In the genomic region with DNA sequence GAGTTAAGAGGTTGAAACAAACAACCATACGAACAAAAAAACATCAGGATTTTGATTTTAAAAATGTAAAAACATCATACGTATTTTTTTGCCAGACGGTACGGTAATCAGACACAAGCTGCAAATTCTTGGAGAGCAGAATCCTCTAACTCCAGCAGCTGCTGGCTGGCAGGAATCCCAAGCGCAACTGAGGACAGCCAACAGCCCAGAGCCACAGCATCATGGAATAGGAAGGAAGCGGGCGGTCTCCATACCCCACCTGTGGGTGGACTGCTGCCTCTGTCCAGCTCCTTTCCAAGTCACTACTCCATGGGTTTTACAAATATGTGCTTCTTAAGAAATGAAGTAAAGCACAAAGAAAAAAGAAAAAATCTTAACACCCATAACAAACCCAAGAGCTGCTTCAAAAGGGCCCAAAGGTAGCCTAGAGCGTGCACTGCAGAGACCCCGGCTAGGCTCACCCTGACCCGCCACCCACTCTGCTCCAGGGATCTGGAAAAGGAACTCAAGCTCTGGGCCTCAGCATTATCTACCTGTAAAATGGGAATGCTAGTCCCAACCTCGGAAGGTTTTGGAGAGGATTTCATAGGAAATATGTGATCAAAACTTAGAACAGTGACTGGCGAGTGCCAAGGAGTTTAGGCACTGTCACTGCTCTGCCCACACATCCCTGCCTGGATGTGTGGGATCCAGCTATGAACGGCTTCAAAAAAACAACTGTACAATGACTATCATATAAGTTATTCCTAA, we compare ENCODE assay signal across 1 cellular context.
TF ChIP-seq lines count a peak whose summit lies in the region.

No MANE protein-coding gene starts in this region.

TF ChIP-seq in GM23338, 12 proteins besides CTCF, POLR2A, EP300 and RAD21 (continued from another document):
- TF ChIP-seq, protein P1, sequence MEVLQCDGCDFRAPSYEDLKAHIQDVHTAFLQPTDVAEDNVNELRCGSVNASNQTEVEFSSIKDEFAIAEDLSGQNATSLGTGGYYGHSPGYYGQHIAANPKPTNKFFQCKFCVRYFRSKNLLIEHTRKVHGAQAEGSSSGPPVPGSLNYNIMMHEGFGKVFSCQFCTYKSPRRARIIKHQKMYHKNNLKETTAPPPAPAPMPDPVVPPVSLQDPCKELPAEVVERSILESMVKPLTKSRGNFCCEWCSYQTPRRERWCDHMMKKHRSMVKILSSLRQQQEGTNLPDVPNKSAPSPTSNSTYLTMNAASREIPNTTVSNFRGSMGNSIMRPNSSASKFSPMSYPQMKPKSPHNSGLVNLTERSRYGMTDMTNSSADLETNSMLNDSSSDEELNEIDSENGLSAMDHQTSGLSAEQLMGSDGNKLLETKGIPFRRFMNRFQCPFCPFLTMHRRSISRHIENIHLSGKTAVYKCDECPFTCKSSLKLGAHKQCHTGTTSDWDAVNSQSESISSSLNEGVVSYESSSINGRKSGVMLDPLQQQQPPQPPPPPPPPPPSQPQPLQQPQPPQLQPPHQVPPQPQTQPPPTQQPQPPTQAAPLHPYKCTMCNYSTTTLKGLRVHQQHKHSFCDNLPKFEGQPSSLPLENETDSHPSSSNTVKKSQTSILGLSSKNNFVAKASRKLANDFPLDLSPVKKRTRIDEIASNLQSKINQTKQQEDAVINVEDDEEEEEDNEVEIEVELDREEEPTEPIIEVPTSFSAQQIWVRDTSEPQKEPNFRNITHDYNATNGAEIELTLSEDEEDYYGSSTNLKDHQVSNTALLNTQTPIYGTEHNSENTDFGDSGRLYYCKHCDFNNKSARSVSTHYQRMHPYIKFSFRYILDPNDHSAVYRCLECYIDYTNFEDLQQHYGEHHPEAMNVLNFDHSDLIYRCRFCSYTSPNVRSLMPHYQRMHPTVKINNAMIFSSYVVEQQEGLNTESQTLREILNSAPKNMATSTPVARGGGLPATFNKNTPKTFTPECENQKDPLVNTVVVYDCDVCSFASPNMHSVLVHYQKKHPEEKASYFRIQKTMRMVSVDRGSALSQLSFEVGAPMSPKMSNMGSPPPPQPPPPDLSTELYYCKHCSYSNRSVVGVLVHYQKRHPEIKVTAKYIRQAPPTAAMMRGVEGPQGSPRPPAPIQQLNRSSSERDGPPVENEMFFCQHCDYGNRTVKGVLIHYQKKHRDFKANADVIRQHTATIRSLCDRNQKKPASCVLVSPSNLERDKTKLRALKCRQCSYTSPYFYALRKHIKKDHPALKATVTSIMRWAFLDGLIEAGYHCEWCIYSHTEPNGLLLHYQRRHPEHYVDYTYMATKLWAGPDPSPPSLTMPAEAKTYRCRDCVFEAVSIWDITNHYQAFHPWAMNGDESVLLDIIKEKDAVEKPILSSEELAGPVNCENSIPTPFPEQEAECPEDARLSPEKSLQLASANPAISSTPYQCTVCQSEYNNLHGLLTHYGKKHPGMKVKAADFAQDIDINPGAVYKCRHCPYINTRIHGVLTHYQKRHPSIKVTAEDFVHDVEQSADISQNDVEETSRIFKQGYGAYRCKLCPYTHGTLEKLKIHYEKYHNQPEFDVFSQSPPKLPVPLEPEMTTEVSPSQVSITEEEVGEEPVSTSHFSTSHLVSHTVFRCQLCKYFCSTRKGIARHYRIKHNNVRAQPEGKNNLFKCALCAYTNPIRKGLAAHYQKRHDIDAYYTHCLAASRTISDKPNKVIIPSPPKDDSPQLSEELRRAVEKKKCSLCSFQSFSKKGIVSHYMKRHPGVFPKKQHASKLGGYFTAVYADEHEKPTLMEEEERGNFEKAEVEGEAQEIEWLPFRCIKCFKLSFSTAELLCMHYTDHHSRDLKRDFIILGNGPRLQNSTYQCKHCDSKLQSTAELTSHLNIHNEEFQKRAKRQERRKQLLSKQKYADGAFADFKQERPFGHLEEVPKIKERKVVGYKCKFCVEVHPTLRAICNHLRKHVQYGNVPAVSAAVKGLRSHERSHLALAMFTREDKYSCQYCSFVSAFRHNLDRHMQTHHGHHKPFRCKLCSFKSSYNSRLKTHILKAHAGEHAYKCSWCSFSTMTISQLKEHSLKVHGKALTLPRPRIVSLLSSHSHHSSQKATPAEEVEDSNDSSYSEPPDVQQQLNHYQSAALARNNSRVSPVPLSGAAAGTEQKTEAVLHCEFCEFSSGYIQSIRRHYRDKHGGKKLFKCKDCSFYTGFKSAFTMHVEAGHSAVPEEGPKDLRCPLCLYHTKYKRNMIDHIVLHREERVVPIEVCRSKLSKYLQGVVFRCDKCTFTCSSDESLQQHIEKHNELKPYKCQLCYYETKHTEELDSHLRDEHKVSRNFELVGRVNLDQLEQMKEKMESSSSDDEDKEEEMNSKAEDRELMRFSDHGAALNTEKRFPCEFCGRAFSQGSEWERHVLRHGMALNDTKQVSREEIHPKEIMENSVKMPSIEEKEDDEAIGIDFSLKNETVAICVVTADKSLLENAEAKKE (CRISPR knock-in tag; IDR thresholded peaks at IDR 0.05) = no peak
- TF ChIP-seq EZH2 (IDR thresholded peaks at IDR 0.05; ENCODE audit: low read depth, unreplicated experiment) (no peak), JUNB (IDR thresholded peaks at IDR 0.05; ENCODE audit: unreplicated experiment) (no peak), ZNF331 (CRISPR knock-in tag; IDR thresholded peaks at IDR 0.05; ENCODE audit: low read depth) (no peak), CREB1 (CRISPR knock-in tag; IDR thresholded peaks at IDR 0.05; ENCODE audit: low read depth) (no peak), STAT1 (IDR thresholded peaks at IDR 0.05; ENCODE audit: unreplicated experiment) (no peak), EZH2phosphoT487 (IDR thresholded peaks at IDR 0.05; ENCODE audit: unreplicated experiment) (no peak), POLR2AphosphoS5 (IDR thresholded peaks at IDR 0.05; ENCODE audit: low read depth) (no peak)
- TF ChIP-seq, protein P2, sequence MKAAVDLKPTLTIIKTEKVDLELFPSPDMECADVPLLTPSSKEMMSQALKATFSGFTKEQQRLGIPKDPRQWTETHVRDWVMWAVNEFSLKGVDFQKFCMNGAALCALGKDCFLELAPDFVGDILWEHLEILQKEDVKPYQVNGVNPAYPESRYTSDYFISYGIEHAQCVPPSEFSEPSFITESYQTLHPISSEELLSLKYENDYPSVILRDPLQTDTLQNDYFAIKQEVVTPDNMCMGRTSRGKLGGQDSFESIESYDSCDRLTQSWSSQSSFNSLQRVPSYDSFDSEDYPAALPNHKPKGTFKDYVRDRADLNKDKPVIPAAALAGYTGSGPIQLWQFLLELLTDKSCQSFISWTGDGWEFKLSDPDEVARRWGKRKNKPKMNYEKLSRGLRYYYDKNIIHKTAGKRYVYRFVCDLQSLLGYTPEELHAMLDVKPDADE (IDR thresholded peaks at IDR 0.05) = no peak
